ENCODE assay signal across 8 cellular contexts in the genomic region with DNA sequence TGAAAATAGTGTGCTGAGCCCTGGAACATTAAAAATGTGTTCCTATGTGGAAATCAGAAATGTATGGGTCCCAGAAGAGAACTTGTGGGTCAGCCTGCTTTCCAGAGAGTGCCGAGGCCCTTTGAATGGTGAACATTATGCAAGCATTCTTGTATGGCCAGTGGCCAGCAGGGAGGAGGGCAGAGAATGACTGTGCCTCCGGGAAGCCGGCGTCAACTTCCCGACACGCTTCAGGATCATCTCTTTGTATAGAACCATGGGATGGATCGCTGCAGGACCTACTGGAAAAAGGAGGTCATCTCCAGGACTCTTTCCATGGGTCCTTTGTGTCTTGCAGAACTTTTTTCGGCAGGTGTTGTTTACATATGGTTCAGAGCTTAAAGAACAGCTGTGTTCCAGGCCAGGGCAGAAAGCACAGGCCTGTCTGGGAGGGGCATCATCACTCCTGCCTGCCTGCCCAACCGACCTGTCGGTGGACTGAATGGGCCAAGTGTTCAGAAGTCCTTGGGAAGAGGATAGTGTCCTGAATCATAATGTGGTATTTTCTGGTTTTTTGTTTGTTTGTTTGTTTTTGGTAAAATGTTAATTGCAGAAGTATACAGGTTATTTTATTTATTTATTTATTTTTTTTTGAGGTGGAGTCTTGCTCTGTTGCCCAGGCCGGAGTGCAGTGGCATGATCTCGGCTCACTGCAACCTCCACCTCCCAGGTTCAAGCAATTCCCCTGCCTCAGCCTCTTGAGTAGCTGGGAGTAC. TPM values are rescaled to one million over a fixed set of nuclear protein-coding genes. Genes with fewer than 3 reads are reported as not detected.
DNase-seq lines count a peak whose midpoint lies in the region; ATAC-seq, FAIRE-seq and TF ChIP-seq lines count a peak whose summit lies in the region.

No MANE protein-coding gene starts in this region.

- no peak for TF ChIP-seq CTCF in kidney epithelial cell (IDR thresholded peaks at IDR 0.05; ENCODE audit: insufficient read depth, low read length, poor library complexity, severe bottlenecking)

- H3K4me1 ChIP-seq in small intestine (ENCODE audit: control insufficient read depth in 2 of 2, insufficient read depth in 1 of 2, low read depth in 1 of 2, low read length in 1 of 2) = peaks cover 17 to 40% of the 10 kb centered on the region in 2 donors

- H3K36me3 ChIP-seq in kidney epithelial cell (ENCODE audit: control insufficient read depth, insufficient read depth, low read length) = no peaks in the 10 kb centered on the region
- no peaks in the 10 kb centered on the region for H3K36me3 ChIP-seq in small intestine (ENCODE audit: control insufficient read depth in 2 of 2, insufficient read depth in 2 of 2, low read length in 2 of 2)

- peak overlapping the region; percentile 74 for H3K27ac ChIP-seq in caudate nucleus (ENCODE audit: low read depth, low read length)
- peak overlapping the region; percentile 46 to 83 for H3K27ac ChIP-seq in small intestine (ENCODE audit: low read depth in 1 of 2, low read length in 1 of 2)

- peak; percentile 89 for DNase-seq in DMS 273 (lab: John Stamatoyannopoulos, UW; ENCODE audit: unreplicated experiment)
- DNase-seq in NCI-H460 (ENCODE audit: extremely low read depth, low read depth) = peak; percentile 81
- peak in 49 of 61 donors; percentile 20 to 83 (median 57) for DNase-seq in caudate nucleus (lab: John Stamatoyannopoulos, UW)
- peak; percentile 63 for DNase-seq in kidney epithelial cell (ENCODE audit: low read depth)
- DNase-seq in small intestine = peak; percentile 71

- H3K27me3 ChIP-seq in kidney epithelial cell (ENCODE audit: control insufficient read depth, insufficient read depth, low read length) = no peaks in the 10 kb centered on the region
- H3K27me3 ChIP-seq in small intestine (ENCODE audit: control insufficient read depth in 2 of 2, insufficient read depth in 2 of 2, low read length in 2 of 2) = no peaks in the 10 kb centered on the region

- no peak for FAIRE-seq in small intestine (lab: Jason Lieb, UNC)

- no peak overlapping the region for H3K4me3 ChIP-seq in kidney epithelial cell (ENCODE audit: low read depth, low read length)
- H3K4me3 ChIP-seq in small intestine (ENCODE audit: low read depth in 1 of 2, low read length in 2 of 2) = no peak overlapping the region

- WGBS in small intestine, 3 donors = 21 to 38% (median 32%) methylated on average over 12 of the region's 12 CpGs

- no peaks in the 10 kb centered on the region for H3K9me3 ChIP-seq in small intestine (ENCODE audit: control insufficient read depth, low read depth)

- ATAC-seq in GM21619 (IDR thresholded peaks at IDR 0.05; ENCODE audit: unreplicated experiment) (no peak), GM21447 (IDR thresholded peaks at IDR 0.05; ENCODE audit: unreplicated experiment) (no peak)
- no peak for ATAC-seq in activated CD4-positive, CD25-positive, alpha-beta regulatory T cell treated with anti-CD3 and anti-CD28 coated beads, Interleukin-2, amount 50 U/mL, for 24 hours

RNA-seq across cellular contexts. Expression of a gene that starts 9.0 kb away (rescaled TPM):
- total RNA-seq in NCI-H460 (2014; rRNA removed; shearing (Covaris generic)) = 77.5 and 83.8 TPM in 2 replicates
- polyA plus RNA-seq in NCI-H460 (2014; cell fraction: nucleus; rRNA removed) = 58.8 and 97.6 TPM in 2 replicates
- total RNA-seq in kidney epithelial cell = 158 and 169 TPM in 2 replicates
- polyA plus RNA-seq in small intestine = 10 to 100 TPM; 18.9 to 61.5 (median 19.9) TPM
